In the genomic region with DNA sequence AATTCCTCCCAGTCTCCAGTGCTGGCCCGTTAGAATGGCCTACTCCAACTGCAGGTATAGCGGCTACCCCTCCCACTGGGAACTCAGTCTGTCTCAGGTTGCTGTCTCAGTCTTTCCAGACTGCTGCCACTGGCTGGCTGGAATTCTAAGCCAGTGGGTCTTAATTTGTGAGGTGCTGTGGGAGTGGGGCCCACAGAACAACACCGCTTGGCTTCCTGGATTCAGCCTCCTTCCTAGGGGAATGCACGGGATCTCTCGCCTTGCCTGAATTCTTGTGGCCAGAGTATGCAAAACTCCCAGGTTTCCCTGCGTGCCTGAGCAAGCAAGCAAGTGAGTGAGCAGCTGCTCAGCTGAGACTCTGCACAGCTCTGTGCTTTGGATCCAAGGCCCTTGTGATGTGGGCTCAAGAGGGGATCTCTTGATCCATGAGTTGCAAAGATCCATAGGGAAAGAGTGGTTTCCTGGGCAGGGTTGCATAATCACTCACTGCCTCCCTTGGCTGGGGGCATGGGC, we compare ENCODE assay signal across 25 cellular contexts. TPM values are rescaled to one million over a fixed set of nuclear protein-coding genes. Genes with fewer than 3 reads are reported as not detected.
A peak's percentile ranks its signal among the peaks of the same experiment; 100 is the strongest.
DNase-seq lines count a peak whose midpoint lies in the region; ATAC-seq, FAIRE-seq and TF ChIP-seq lines count a peak whose summit lies in the region.
"Had no signal": no experiment of that assay in that cellular context is flagged by ENCODE, and none has a peak within 500 bp of the region (broad histone marks: within the 10 kb centered on the region; RNA-seq: fewer than 3 reads in every experiment).

No MANE protein-coding gene starts in this region.

- H3K4me3 Mint-ChIP-seq in natural killer cell: no peak overlapping the region
- H3K4me3 Mint-ChIP-seq in natural killer cell treated with Interleukin-12 subunit alpha and Interleukin-12 subunit beta and Interleukin-15 and Interleukin-18, amount 100 ng/mL, for 72 hours: no peak overlapping the region
- H3K4me3 Mint-ChIP-seq: CD4-positive, CD25-positive, alpha-beta regulatory T cell had no signal

- peak overlapping the region; percentile 71; the same call in 1 of the 2 replicates for H2BK12ac ChIP-seq in H1 (ENCODE audit: low read depth, low read length)

- H2AFZ ChIP-seq in H1 (ENCODE audit: low read length): peak overlapping the region; percentile 95

- TF ChIP-seq RAD21 in H1 (IDR thresholded peaks at IDR 0.05 in 1 of 2, conservative IDR thresholded peaks at IDR 0.05 in 1 of 2; ENCODE audit: low read depth in 2 of 2, low read length in 2 of 2): no peak

- no peak overlapping the region for H4K91ac ChIP-seq in H1 (replicated peaks; ENCODE audit: insufficient read length, low read length)

- H3K36me3 Mint-ChIP-seq in natural killer cell: peaks cover 52% of the 10 kb centered on the region
- H3K36me3 Mint-ChIP-seq in natural killer cell treated with Interleukin-12 subunit alpha and Interleukin-12 subunit beta and Interleukin-15 and Interleukin-18, amount 100 ng/mL, for 72 hours: peaks cover 42% of the 10 kb centered on the region
- H3K36me3 Mint-ChIP-seq: CD4-positive, CD25-positive, alpha-beta regulatory T cell had no signal

- H4K8ac ChIP-seq in H1 (ENCODE audit: extremely low read depth, insufficient read depth, low read length): no peak overlapping the region

- TF ChIP-seq POLR2A in H1 (IDR thresholded peaks at IDR 0.05; ENCODE audit: control extremely low read depth in 1 of 2, low read depth in 2 of 2, low read length in 2 of 2) (no peak), thyroid gland (IDR thresholded peaks at IDR 0.05) (no peak), stomach (IDR thresholded peaks at IDR 0.05) (no peak)

- H3K23me2 ChIP-seq in H1 (ENCODE audit: low read depth, low read length): no peaks in the 10 kb centered on the region

- H4K5ac ChIP-seq in H1 (ENCODE audit: insufficient read length, low read depth, low read length): no peak overlapping the region

- H3K27ac ChIP-seq in H1 (ENCODE audit: low read depth, low read length) (no peak overlapping the region; the same call in 1 of the 2 replicates), thyroid gland (peak overlapping the region in 2 of 3 donors; percentile 29 to 31), stomach (no peak overlapping the region)

- H3K9me3 ChIP-seq in H1 (ENCODE audit: insufficient read depth in 2 of 2, low read depth in 1 of 2, low read length in 1 of 2) (no peaks in the 10 kb centered on the region), thyroid gland (no peaks in the 10 kb centered on the region), stomach (peaks cover 0 to 10% (median 5%) of the 10 kb centered on the region in 4 donors)
- H3K9me3 ChIP-seq: BE2C had no signal

- no peak overlapping the region; the same call in 1 of the 2 replicates for H3K18ac ChIP-seq in H1 (ENCODE audit: extremely low read depth, low read length)

- H3K27me3 Mint-ChIP-seq in natural killer cell (ENCODE audit: low read depth in 2 of 2): no peaks in the 10 kb centered on the region
- H3K27me3 Mint-ChIP-seq in natural killer cell treated with Interleukin-12 subunit alpha and Interleukin-12 subunit beta and Interleukin-15 and Interleukin-18, amount 100 ng/mL, for 72 hours: no peaks in the 10 kb centered on the region
- H3K27me3 Mint-ChIP-seq: CD4-positive, CD25-positive, alpha-beta regulatory T cell had no signal

- H3K4me1 ChIP-seq in H1 (replicated peaks in 1 of 4; ENCODE audit: control insufficient read depth in 3 of 4, insufficient read depth in 4 of 4, low read length in 3 of 4) (peaks cover 0 to 8% (median 6%) of the 10 kb centered on the region in 4 experiments; a peak in 4 of 7 replicates), thyroid gland (peaks cover 18 to 25% of the 10 kb centered on the region in 2 donors), stomach (no peaks in the 10 kb centered on the region)
- H3K4me1 ChIP-seq: BE2C had no signal

- no peak overlapping the region for H2BK20ac ChIP-seq in H1 (ENCODE audit: low read length)

- H3K14ac ChIP-seq in H1 (ENCODE audit: insufficient read length): no peak overlapping the region

- no peak overlapping the region for H3K23ac ChIP-seq in H1 (ENCODE audit: insufficient read length)

- H3K4me2 ChIP-seq in H1 (ENCODE audit: insufficient read depth in 1 of 2, low read depth in 2 of 2, low read length in 2 of 2): no peak overlapping the region
- H3K4me2 ChIP-seq: SK-N-SH had no signal

- DNase-seq in natural killer cell (no peak), H1 (ENCODE audit: low read depth in 1 of 2, low spot score in 2 of 2) (no peak), left kidney (ENCODE audit: low read depth, low spot score) (peak; percentile 43), thyroid gland (peak; percentile 61 to 65), stomach (no peak), glomerular visceral epithelial cell (ENCODE audit: extremely low spot score) (no peak)
- DNase-seq in natural killer cell treated with Interleukin-12 subunit alpha and Interleukin-12 subunit beta and Interleukin-15 and Interleukin-18, amount 100 ng/mL, for 72 hours (ENCODE audit: low spot score): no peak
- DNase-seq: BE2C; CD4-positive, CD25-positive, alpha-beta regulatory T cell; DMS53; EL; H7; NCI-H1048; NCI-H1436; NCI-H1930; NCI-H446 treated with DMSO at 0.1 percent for 48 hours; NCI-H82; RPMI8226; SHP77 treated with DMSO at 0.1 percent for 48 hours; SK-N-SH had no signal

- H3K27me3 ChIP-seq in H1 (replicated peaks in 1 of 4; ENCODE audit: control insufficient read depth in 3 of 4, extremely low read depth in 1 of 4, insufficient read depth in 3 of 4, low read length in 3 of 4) (no peaks in the 10 kb centered on the region), thyroid gland (no peaks in the 10 kb centered on the region), stomach (no peaks in the 10 kb centered on the region)
- H3K27me3 ChIP-seq: BE2C had no signal

- intact Hi-C loops in natural killer cell (cut with micrococcal nuclease) (no loop called here), thyroid gland (cut with DNase I) (no loop called here), stomach (cut with DNase I; ENCODE audit: low total_unique reads) (no loop called here)

- H2BK5ac ChIP-seq in H1 (ENCODE audit: low read depth, low read length): peak overlapping the region; percentile 26; the same call in 1 of the 2 replicates

- TF ChIP-seq EP300 in H1 (IDR thresholded peaks at IDR 0.05; ENCODE audit: borderline replicate concordance in 1 of 2, low read depth in 2 of 2, low read length in 2 of 2): no peak
- TF ChIP-seq EP300 in stomach (IDR thresholded peaks at IDR 0.05): no peak

- no peaks in the 10 kb centered on the region for H3K79me2 ChIP-seq in H1 (ENCODE audit: control insufficient read depth in 1 of 2, insufficient read depth in 2 of 2, low read length in 2 of 2)

- H4K20me1 ChIP-seq in H1 (replicated peaks in 1 of 2; ENCODE audit: control insufficient read depth in 1 of 2, insufficient read depth in 2 of 2, low read length in 2 of 2): no peaks in the 10 kb centered on the region

- whole genome bisulfite sequencing in H1 (ENCODE audit: extremely low coverage in 1 of 2, insufficient coverage in 1 of 2, insufficient read length in 1 of 2, insufficient replicate concordance in 2 of 2, low coverage in 1 of 2, low lambda C conversion rate in 2 of 2, missing lambda C conversion rate in 1 of 2), 2 experiments: 89% methylated on average over 6 of the region's 6 CpGs; no CpG with 5 or more reads in 1 of the 2 experiments
- 71% methylated on average over 4 of the region's 6 CpGs; no CpG with 5 or more reads in 1 of the 2 donors for WGBS in thyroid gland, 2 donors
- WGBS in stomach, 5 donors: 75 to 86% (median 78%) methylated on average over 6 of the region's 6 CpGs

- FAIRE-seq in H1 (lab: Jason Lieb, UNC): no peak
- FAIRE-seq: A204.1, GM12892, GM18507 had no signal

- H3K9ac ChIP-seq in H1 (replicated peaks in 1 of 4; ENCODE audit: extremely low read depth in 1 of 4, low read depth in 3 of 4, low read length in 3 of 4): no peak overlapping the region
- H3K9ac ChIP-seq: SK-N-SH had no signal

- POLR2A ChIA-PET in H1 (lab: Charles Lee; ENCODE audit: partially characterized antibody): interaction anchor here (0.6 kb wide), 1 partner anchor 87 kb away, joined by 3 read pairs; no protein-coding TSS in a partner anchor

- no peaks in the 10 kb centered on the region for H3K79me1 ChIP-seq in H1 (ENCODE audit: low read depth, low read length)

- peaks cover 10 to 19% of the 10 kb centered on the region in 2 donors for H3K9me3 Mint-ChIP-seq in natural killer cell
- peaks cover 10% of the 10 kb centered on the region for H3K9me3 Mint-ChIP-seq in natural killer cell treated with Interleukin-12 subunit alpha and Interleukin-12 subunit beta and Interleukin-15 and Interleukin-18, amount 100 ng/mL, for 72 hours

- no peak overlapping the region for H2AK5ac ChIP-seq in H1 (ENCODE audit: low read depth, low read length)

- H3K27ac Mint-ChIP-seq in natural killer cell: peak overlapping the region; percentile 57 to 60
- no peak overlapping the region for H3K27ac Mint-ChIP-seq in natural killer cell treated with Interleukin-12 subunit alpha and Interleukin-12 subunit beta and Interleukin-15 and Interleukin-18, amount 100 ng/mL, for 72 hours
- H3K27ac Mint-ChIP-seq: CD4-positive, CD25-positive, alpha-beta regulatory T cell had no signal

- no peak for TF ChIP-seq CTCF in natural killer cell (IDR thresholded peaks at IDR 0.05)
- no peak for TF ChIP-seq CTCF in H1 (IDR thresholded peaks at IDR 0.05; ENCODE audit: control extremely low read depth in 1 of 3, insufficient read depth in 1 of 3, low read depth in 1 of 3, low read length in 3 of 3)
- no peak for TF ChIP-seq CTCF in thyroid gland (IDR thresholded peaks at IDR 0.05)
- TF ChIP-seq CTCF in stomach (IDR thresholded peaks at IDR 0.05): no peak

- peak overlapping the region; percentile 24 for H2BK120ac ChIP-seq in H1 (replicated peaks; ENCODE audit: low read depth, low read length)

- H3K36me3 ChIP-seq in H1 (ENCODE audit: control insufficient read depth in 2 of 4, insufficient read depth in 4 of 4, low read length in 3 of 4) (no peaks in the 10 kb centered on the region), thyroid gland (no peaks in the 10 kb centered on the region), stomach (no peaks in the 10 kb centered on the region)
- H3K36me3 ChIP-seq: BE2C had no signal

- ATAC-seq in natural killer cell (no peak), HG03108 (IDR thresholded peaks at IDR 0.05; ENCODE audit: unreplicated experiment) (no peak)
- ATAC-seq in natural killer cell treated with Interleukin-12 subunit alpha and Interleukin-12 subunit beta and Interleukin-15 and Interleukin-18, amount 100 ng/mL, for 72 hours: no peak

- no peak overlapping the region for H3K56ac ChIP-seq in H1 (replicated peaks; ENCODE audit: insufficient read length, low read depth, low read length)

- H2BK15ac ChIP-seq in H1 (ENCODE audit: low read length): peak overlapping the region; percentile 10; the same call in 1 of the 2 replicates

- H3K4ac ChIP-seq in H1 (replicated peaks; ENCODE audit: insufficient read length, low read depth, low read length): no peak overlapping the region

- peaks cover 68 to 84% of the 10 kb centered on the region in 2 donors for H3K4me1 Mint-ChIP-seq in natural killer cell
- peaks cover 51 to 72% of the 10 kb centered on the region in 2 donors for H3K4me1 Mint-ChIP-seq in natural killer cell treated with Interleukin-12 subunit alpha and Interleukin-12 subunit beta and Interleukin-15 and Interleukin-18, amount 100 ng/mL, for 72 hours (ENCODE audit: low read depth in 2 of 2)
- H3K4me1 Mint-ChIP-seq: CD4-positive, CD25-positive, alpha-beta regulatory T cell had no signal

- no peak overlapping the region for H3K4me3 ChIP-seq in H1 (ENCODE audit: extremely low read depth in 1 of 4, insufficient read depth in 2 of 4, low read depth in 3 of 4, low read length in 4 of 4)
- no peak overlapping the region for H3K4me3 ChIP-seq in thyroid gland (replicated peaks in 1 of 3)
- H3K4me3 ChIP-seq in stomach: no peak overlapping the region

- CTCF ChIA-PET in H1 (lab: Charles Lee; ENCODE audit: partially characterized antibody): no interaction called here

RNA-seq across cellular contexts. Expression of a gene that starts 41.5 kb away (rescaled TPM):
- total RNA-seq in natural killer cell: 10 to 100 TPM; 30.2 to 68.1 (median 55.2) TPM
- total RNA-seq in natural killer cell treated with Interleukin-12 subunit alpha and Interleukin-12 subunit beta and Interleukin-15 and Interleukin-18, amount 100 ng/mL, for 72 hours: 1 to 10 TPM in 1 of 2 donors, not detected in 1; 1.2 TPM
- 0.25 and 0.45 TPM in 2 replicates for total RNA-seq in H1 (2021; fragmentation: NEBNext Ultra II Directional; extraction: Animal tissue kit (Norgen Biotek cat#: 25700))
- polyA plus RNA-seq in H1 (2011; rRNA removed): 0.71 and 1.0 TPM in 2 replicates
- 0.74 TPM for polyA plus RNA-seq in H1 (2011; cell fraction: cytosol; rRNA removed)
- 1.8 TPM for polyA plus RNA-seq in H1 (2011; cell fraction: nucleus; rRNA removed)
- 0.28 to 0.93 TPM (median 0.81 TPM) in 4 replicates for polyA plus RNA-seq in H1 (2012, experiment 1 of 2)
- not detected for polyA plus RNA-seq in H1 (2012, experiment 2 of 2)
- 0.49 TPM for polyA plus RNA-seq in H1 (2013, experiment 1 of 2)
- 0.77 TPM for polyA plus RNA-seq in H1 (2013, experiment 2 of 2)
- polyA minus RNA-seq in H1 (2011; rRNA and poly(A)+ RNA removed): 10.0 and 11.1 TPM in 2 replicates
- 1.3 TPM for polyA minus RNA-seq in H1 (2011; cell fraction: cytosol; rRNA and poly(A)+ RNA removed)
- polyA minus RNA-seq in H1 (2011; cell fraction: nucleus; rRNA and poly(A)+ RNA removed): 28.5 TPM
- total RNA-seq in thyroid gland: under 1 TPM in 2 of 4 donors, not detected in 2; 0.78 TPM
- 1 to 10 TPM in 2 of 5 donors, not detected in 3; 1.3 to 7.1 TPM for total RNA-seq in stomach
- 1 to 10 TPM in 1 of 3 donors, under 1 TPM in 2; 0.10 to 2.0 (median 0.50) TPM for polyA plus RNA-seq in stomach
- total RNA-seq: CD4-positive, CD25-positive, alpha-beta regulatory T cell; H7; HT1080 had no signal
- polyA plus RNA-seq: CD4-positive, CD25-positive, alpha-beta regulatory T cell; SK-N-SH had no signal

Comparison
In these comparisons a context has a peak if more than half of its experiments do, and no peak if none do; other contexts are left out.
1. H3K27ac Mint-ChIP-seq: peak in natural killer cell (2 of 2); none in natural killer cell treated with Interleukin-12 subunit alpha and Interleukin-12 subunit beta and Interleukin-15 and Interleukin-18, amount 100 ng/mL, for 72 hours (0 of 2).
2. DNase-seq: peak in left kidney (single experiment) and thyroid gland (2 of 2); none in natural killer cell (single experiment), natural killer cell treated with Interleukin-12 subunit alpha and Interleukin-12 subunit beta and Interleukin-15 and Interleukin-18, amount 100 ng/mL, for 72 hours (single experiment), H1 (0 of 2), stomach (single experiment) and glomerular visceral epithelial cell (single experiment).
3. H3K27ac ChIP-seq: peak in thyroid gland (2 of 3); none in H1 (single experiment) and stomach (0 of 5).